9 cellular contexts compared by ENCODE assay signal in the genomic region with DNA sequence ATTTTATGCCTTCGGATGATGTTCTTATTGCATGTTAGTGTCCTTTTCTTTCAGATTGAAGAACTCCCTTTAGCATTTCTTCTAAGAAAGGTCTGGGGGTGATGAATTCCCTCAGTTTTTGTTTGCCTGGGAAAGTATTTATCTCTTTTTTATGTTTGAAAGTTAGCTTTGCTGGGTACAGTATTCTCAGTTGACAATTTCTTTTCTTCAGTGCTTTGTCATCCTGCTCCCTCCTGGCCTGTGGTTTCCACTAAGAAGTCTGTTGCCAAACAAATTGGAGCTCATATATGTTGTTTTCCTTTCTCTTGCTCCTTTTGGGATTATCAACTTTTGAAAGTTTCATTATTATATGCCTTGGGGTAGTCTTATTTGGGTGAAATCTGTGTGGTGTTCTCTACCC. TPM values are rescaled to one million over a fixed set of nuclear protein-coding genes. Genes with fewer than 3 reads are reported as not detected.
"Had no signal": no experiment of that assay in that cellular context is flagged by ENCODE, and none has a peak within 500 bp of the region (broad histone marks: within the 10 kb centered on the region; RNA-seq: fewer than 3 reads in every experiment).

No MANE protein-coding gene starts in this region.

- FAIRE-seq: G401.6, GM12878, GM12891, GM12892, GM18507, GM19239 had no signal

- ATAC-seq: GM12878 had no signal

- H3K4me3 ChIP-seq: GM12878 had no signal

- DNase-seq: GDM1, GF-D8 had no signal

RNA-seq across cellular contexts. Expression of gene GRM1, which starts 11.5 kb away (rescaled TPM):
- total RNA-seq: G401, GM12878 had no signal
